In genomic region chr17:67834634-67835033, GRCh38 we compare ENCODE assay signal across 1 cellular context.
TF ChIP-seq lines count a peak whose summit lies in the region.

No MANE protein-coding gene starts in this region.

TF ChIP-seq in IMR-90, 13 proteins besides CTCF, POLR2A, EP300 and RAD21:
- TF ChIP-seq USF2 (IDR thresholded peaks at IDR 0.05; ENCODE audit: low read depth, low read length) (no peak), CHD1 (IDR thresholded peaks at IDR 0.05; ENCODE audit: low read depth, low read length) (no peak), SMC3 (IDR thresholded peaks at IDR 0.05; ENCODE audit: low read depth, low read length) (no peak), MAFK (IDR thresholded peaks at IDR 0.05; ENCODE audit: low read depth, low read length) (no peak), RFX5 (IDR thresholded peaks at IDR 0.05; ENCODE audit: low read depth, low read length) (no peak), RCOR1 (IDR thresholded peaks at IDR 0.05; ENCODE audit: insufficient replicate concordance, low read length) (no peak), MXI1 (IDR thresholded peaks at IDR 0.05; ENCODE audit: borderline replicate concordance, low read depth, low read length) (no peak), FOS (IDR thresholded peaks at IDR 0.05; ENCODE audit: low read depth, low read length) (no peak), BHLHE40 (IDR thresholded peaks at IDR 0.05; ENCODE audit: low read depth, low read length) (no peak), NFE2L2 (IDR thresholded peaks at IDR 0.05; ENCODE audit: low read depth, low read length) (no peak), CEBPB (IDR thresholded peaks at IDR 0.05; ENCODE audit: low read depth, low read length) (no peak), ELK1 (IDR thresholded peaks at IDR 0.05; ENCODE audit: borderline replicate concordance, low read depth, low read length) (no peak), MAZ (IDR thresholded peaks at IDR 0.05; ENCODE audit: borderline replicate concordance, low read depth, low read length) (no peak)
